ENCODE assay signal across 8 cellular contexts in genomic region chr3:122382888-122383666, GRCh38. TPM values are rescaled to one million over a fixed set of nuclear protein-coding genes. Genes with fewer than 3 reads are reported as not detected.
DNase-seq lines count a peak whose midpoint lies in the region; ATAC-seq and TF ChIP-seq lines count a peak whose summit lies in the region.

TSS of gene MIX23 (minus strand) at chr3:122383231. CDS start at chr3:122383224, 7 bp downstream.

- ATAC-seq in HG02571 (IDR thresholded peaks at IDR 0.05; ENCODE audit: unreplicated experiment): peak; percentile 33
- ATAC-seq in activated naive CD8-positive, alpha-beta T cell treated with anti-CD3 and anti-CD28 coated beads, Interleukin-2, amount 10 ng/mL, durations not matched to agents 7 days and 5 days (ENCODE audit: low read depth): peak; percentile 37

- peak; percentile 42 for TF ChIP-seq POLR2A in ovary (IDR thresholded peaks at IDR 0.05)

- TF ChIP-seq CTCF in ovary (IDR thresholded peaks at IDR 0.05): no peak

- H3K27ac ChIP-seq in ovary (peak within 1 kb of the TSS; percentile 83 to 86), thymus (ENCODE audit: low read depth) (peak within 1 kb of the TSS; percentile 90)

- H3K4me3 ChIP-seq in ovary: peak within 1 kb of the TSS; percentile 75
- H3K4me3 ChIP-seq in thymus (ENCODE audit: low read length): peak within 1 kb of the TSS; percentile 92

- H3K9ac ChIP-seq in ES-I3 (ENCODE audit: low read depth, low read length): peak within 1 kb of the TSS; percentile 62

- no peaks in the 10 kb centered on the region for H3K27me3 Mint-ChIP-seq in activated naive CD8-positive, alpha-beta T cell treated with anti-CD3 and anti-CD28 coated beads, Interleukin-2, amount 10 ng/mL, durations not matched to agents 7 days and 5 days

- 0 to 1% (median 0%) methylated on average over 31 of the region's 31 CpGs for WGBS in ovary, 3 donors
- under 1% methylated on average over 31 of the region's 31 CpGs for WGBS in thymus

- H3K4me3 Mint-ChIP-seq in activated naive CD8-positive, alpha-beta T cell treated with anti-CD3 and anti-CD28 coated beads, Interleukin-2, amount 10 ng/mL, durations not matched to agents 7 days and 5 days: peak within 1 kb of the TSS; percentile 96

- no peaks in the 10 kb centered on the region for H3K9me3 Mint-ChIP-seq in activated naive CD8-positive, alpha-beta T cell treated with anti-CD3 and anti-CD28 coated beads, Interleukin-2, amount 10 ng/mL, durations not matched to agents 7 days and 5 days

- H3K36me3 ChIP-seq in ES-I3 (ENCODE audit: insufficient read depth, low read length) (no peaks in the 10 kb centered on the region), ovary (no peaks in the 10 kb centered on the region), thymus (ENCODE audit: control insufficient read depth, insufficient read depth) (no peaks in the 10 kb centered on the region)

- H3K27ac Mint-ChIP-seq in activated naive CD8-positive, alpha-beta T cell treated with anti-CD3 and anti-CD28 coated beads, Interleukin-2, amount 10 ng/mL, durations not matched to agents 7 days and 5 days: peak within 1 kb of the TSS; percentile 90

- peaks cover 16% of the 10 kb centered on the region for H3K36me3 Mint-ChIP-seq in activated naive CD8-positive, alpha-beta T cell treated with anti-CD3 and anti-CD28 coated beads, Interleukin-2, amount 10 ng/mL, durations not matched to agents 7 days and 5 days

- H3K9me3 ChIP-seq in ES-I3 (ENCODE audit: control insufficient read depth, insufficient read depth, low read length): no peaks in the 10 kb centered on the region
- no peaks in the 10 kb centered on the region for H3K9me3 ChIP-seq in ovary
- H3K9me3 ChIP-seq in thymus (ENCODE audit: control insufficient read depth): no peaks in the 10 kb centered on the region

- POLR2A ChIA-PET in activated naive CD8-positive, alpha-beta T cell treated with anti-CD3 and anti-CD28 coated beads, Interleukin-2, amount 10 ng/mL, durations not matched to agents 7 days and 5 days (lab: Charles Lee): interaction anchor here (1.8 to 3.3 kb wide), 3 partner anchors 10 to 296 kb away, joined by 4 to 25 read pairs (median 14); partner anchors contain the start of genes PARP14 and WDR5B

- DNase-seq in NCI-H1417 treated with DMSO at 0.1 percent for 48 hours (lab: John Stamatoyannopoulos, UW) (peak; percentile 73), SW 1271 (lab: John Stamatoyannopoulos, UW) (peak; percentile 55 to 84), head of caudate nucleus (peak; percentile 79 to 95 (median 89)), ovary (peak; percentile 82 to 89 (median 84))
- DNase-seq in activated naive CD8-positive, alpha-beta T cell treated with anti-CD3 and anti-CD28 coated beads, Interleukin-2, amount 10 ng/mL, durations not matched to agents 7 days and 5 days: peak; percentile 84

- peaks cover 51% of the 10 kb centered on the region for H3K4me1 Mint-ChIP-seq in activated naive CD8-positive, alpha-beta T cell treated with anti-CD3 and anti-CD28 coated beads, Interleukin-2, amount 10 ng/mL, durations not matched to agents 7 days and 5 days

- no peak for TF ChIP-seq EP300 in ovary (IDR thresholded peaks at IDR 0.05)

- H3K27me3 ChIP-seq in ovary (no peaks in the 10 kb centered on the region), thymus (ENCODE audit: control insufficient read depth, insufficient read depth) (no peaks in the 10 kb centered on the region)

- H3K4me1 ChIP-seq in ES-I3 (ENCODE audit: insufficient read depth, low read length) (no peaks in the 10 kb centered on the region), ovary (ENCODE audit: insufficient read depth) (no peaks in the 10 kb centered on the region), thymus (ENCODE audit: control insufficient read depth, insufficient read depth, low read length) (peaks cover 2% of the 10 kb centered on the region)

- intact Hi-C loops in head of caudate nucleus (cut with DNase I) (no loop called here), ovary (cut with DNase I) (loop anchor here in 2 of 4 donors (5.0 to 10.0 kb wide), 3 partner anchors 412 to 838 kb away; partner anchors contain the start of genes HSPBAP1 (in 1 of the 2), POLQ (in 1 of the 2) and SLC49A4 (in 1 of the 2))

RNA-seq across cellular contexts. Expression of gene MIX23, which starts in this region (rescaled TPM):
- total RNA-seq in activated naive CD8-positive, alpha-beta T cell treated with anti-CD3 and anti-CD28 coated beads, Interleukin-2, amount 10 ng/mL, durations not matched to agents 7 days and 5 days: 10 to 100 TPM; 33.6 to 34.4 TPM
- 10 to 100 TPM in 6 of 7 donors, 1 to 10 TPM in 1; 8.0 to 26.7 (median 16.7) TPM for total RNA-seq in ovary
- polyA plus RNA-seq in ovary (10 to 100 TPM; 13.5 to 30.7 TPM), thymus (33.8 TPM)

Comparison
In these comparisons a context has a peak if more than half of its experiments do, and no peak if none do; other contexts are left out.
1. Peak in every context shown above with its lines: DNase-seq, ATAC-seq, H3K4me3 ChIP-seq and H3K27ac ChIP-seq.